9 cellular contexts compared by ENCODE assay signal in the genomic region with DNA sequence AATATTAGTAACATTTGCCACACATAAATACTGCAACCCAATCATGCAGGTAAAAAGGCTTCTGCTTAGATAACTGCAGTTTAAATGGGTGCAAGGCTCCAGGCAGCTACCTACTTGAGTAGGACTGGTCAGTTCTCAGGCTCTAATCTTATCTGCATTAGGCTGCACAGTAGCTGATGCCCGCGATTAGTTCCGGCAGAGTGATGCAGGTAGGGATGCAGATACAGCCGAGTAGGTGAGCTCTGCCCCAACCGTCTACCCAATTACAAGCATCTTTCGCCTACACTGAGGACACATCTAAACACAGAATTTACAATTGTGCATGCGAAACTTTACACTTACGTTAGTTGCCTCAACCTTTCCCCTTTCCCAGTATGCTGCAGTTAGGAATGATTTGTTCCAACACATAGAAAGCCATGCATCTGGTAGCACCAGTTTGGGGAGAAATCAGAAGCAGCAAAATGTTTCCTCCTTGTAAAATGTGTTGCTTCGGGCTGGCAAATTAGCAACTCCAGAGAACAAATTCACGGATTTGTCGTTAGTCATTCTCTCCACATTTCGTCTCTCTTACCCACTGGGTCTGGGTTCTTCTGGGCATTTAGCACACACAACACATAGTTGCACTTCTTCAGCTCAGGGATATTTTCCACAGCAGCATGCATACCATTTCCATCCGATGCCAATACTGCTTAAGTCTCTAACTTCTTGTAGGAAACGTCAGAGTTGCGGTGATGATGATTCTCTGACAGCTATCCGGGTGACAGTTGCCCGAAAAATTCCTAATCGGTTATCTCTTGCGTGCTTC. TPM values are rescaled to one million over a fixed set of nuclear protein-coding genes. Genes with fewer than 3 reads are reported as not detected.
DNase-seq lines count a peak whose midpoint lies in the region; ATAC-seq, FAIRE-seq and TF ChIP-seq lines count a peak whose summit lies in the region.
"Had no signal": no experiment of that assay in that cellular context is flagged by ENCODE, and none has a peak within 500 bp of the region (broad histone marks: within the 10 kb centered on the region; RNA-seq: fewer than 3 reads in every experiment).

No MANE protein-coding gene starts in this region.

- CTCF ChIA-PET in Calu3 (lab: Charles Lee) (no interaction called here), Panc1 (lab: Charles Lee) (no interaction called here)

- in situ Hi-C loops in Panc1 (cut with HindIII; ENCODE audit: low pct_unique_long_range_greater_than_20kb, low sequenced_read_pairs) = no loop called here

- FAIRE-seq in HTR-8/SVneo (lab: Jason Lieb, UNC) = no peak

- H3K27ac Mint-ChIP-seq in Calu3 (ENCODE audit: unreplicated experiment) (no peak overlapping the region), HFFc6 (no peak overlapping the region)

- ATAC-seq in GM21717 (IDR thresholded peaks at IDR 0.05; ENCODE audit: unreplicated experiment) (peak; percentile 7), Panc1 (no peak)

- H3K36me3 Mint-ChIP-seq in Calu3 (ENCODE audit: insufficient read depth, unreplicated experiment) (peaks cover 7% of the 10 kb centered on the region), HFFc6 (ENCODE audit: low read depth) (no peaks in the 10 kb centered on the region)

- H3K27me3 Mint-ChIP-seq in Calu3 (ENCODE audit: unreplicated experiment) = no peaks in the 10 kb centered on the region
- H3K27me3 Mint-ChIP-seq in HFFc6 (ENCODE audit: insufficient read depth) = no peaks in the 10 kb centered on the region

- POLR2A ChIA-PET in Panc1 (lab: Charles Lee) = no interaction called here

- intact Hi-C loops in Calu3 (cut with micrococcal nuclease; ENCODE audit: unreplicated experiment) (loop anchor here (10.0 kb wide), 2 partner anchors 545 to 1575 kb away; no protein-coding TSS in a partner anchor), Panc1 (cut with micrococcal nuclease; ENCODE audit: unreplicated experiment) (loop anchor here (10.0 kb wide), 2 partner anchors 235 to 545 kb away; no protein-coding TSS in a partner anchor)

- no peaks in the 10 kb centered on the region for H3K9me3 ChIP-seq in Panc1 (ENCODE audit: control insufficient read depth, insufficient read depth, low read depth, low read length)

- no peaks in the 10 kb centered on the region for H3K4me1 Mint-ChIP-seq in Calu3 (ENCODE audit: low read depth, unreplicated experiment)
- H3K4me1 Mint-ChIP-seq in HFFc6 (ENCODE audit: low read depth) = peaks cover 13% of the 10 kb centered on the region; the same call in 1 of the 2 replicates

- DNase-seq in Calu3 = no peak
- DNase-seq in Panc1 (ENCODE audit: low read depth, low spot score) = no peak
- no peak for DNase-seq in fibroblast of the aortic adventitia (ENCODE audit: low read depth)
- DNase-seq in renal cortical epithelial cell (ENCODE audit: low read depth) = peak; percentile 5
- no peak for DNase-seq in HTR-8/SVneo (ENCODE audit: insufficient read length, low spot score)
- no peak for DNase-seq in mucosa of gallbladder (ENCODE audit: low spot score)
- DNase-seq in HFFc6 = no peak

- H3K27ac ChIP-seq in Panc1 (ENCODE audit: low read length) = peak overlapping the region; percentile 36

- H3K4me3 Mint-ChIP-seq in Calu3 (ENCODE audit: low read depth, unreplicated experiment) (no peak overlapping the region), HFFc6 (no peak overlapping the region)
- H3K4me3 Mint-ChIP-seq: nephron had no signal

- H3K4me3 ChIP-seq in Panc1 (ENCODE audit: low read depth in 2 of 2, low read length in 2 of 2) = peak overlapping the region; percentile 70 to 84
- peak overlapping the region; percentile 86 for H3K4me3 ChIP-seq in fibroblast of the aortic adventitia (ENCODE audit: low read depth, low read length)

- H3K4me1 ChIP-seq in Panc1 (ENCODE audit: control insufficient read depth, insufficient read depth, low read length) = no peaks in the 10 kb centered on the region; the same call in 1 of the 2 replicates

- H3K27me3 ChIP-seq in Panc1 (ENCODE audit: control insufficient read depth, insufficient read depth, low read length) = no peaks in the 10 kb centered on the region

- TF ChIP-seq CTCF in Calu3 (IDR thresholded peaks at IDR 0.05; ENCODE audit: unreplicated experiment) = no peak
- TF ChIP-seq CTCF in Panc1 (IDR thresholded peaks at IDR 0.05) = no peak
- no peak for TF ChIP-seq CTCF in fibroblast of the aortic adventitia (IDR thresholded peaks at IDR 0.05; ENCODE audit: insufficient read depth, low read length)
- TF ChIP-seq CTCF in HFFc6 (IDR thresholded peaks at IDR 0.05) = no peak

- BruUV-seq in Calu3 (replicated peaks; lab: Mats Ljungman, UMichigan) (TSS peak; percentile 50), Panc1 (replicated peaks; lab: Mats Ljungman, UMichigan) (no TSS peak)

- H3K9me3 Mint-ChIP-seq in Calu3 (ENCODE audit: low read depth, unreplicated experiment) = no peaks in the 10 kb centered on the region
- no peaks in the 10 kb centered on the region for H3K9me3 Mint-ChIP-seq in HFFc6
- H3K9me3 Mint-ChIP-seq: nephron had no signal

- H3K36me3 ChIP-seq in Panc1 (ENCODE audit: control insufficient read depth, insufficient read depth, low read length) = no peaks in the 10 kb centered on the region

RNA-seq across cellular contexts. Expression of gene PCDH9, which starts 0.5 kb away (rescaled TPM):
- 1.3 and 2.1 TPM in 2 replicates for total RNA-seq in Calu3 (2022)
- 4.2 TPM for total RNA-seq in Panc1 (2021; ENCODE audit: unreplicated experiment)
- polyA plus RNA-seq in Panc1 (2012; ENCODE audit: insufficient read length) = 1.8 TPM
- 5.0 and 19.0 TPM in 2 replicates for total RNA-seq in fibroblast of the aortic adventitia (ENCODE audit: low replicate concordance)
- total RNA-seq in renal cortical epithelial cell = 0.52 and 4.6 TPM in 2 replicates
- total RNA-seq in mucosa of gallbladder = 9.0 TPM
- 1 to 10 TPM; 2.0 to 6.7 (median 2.6) TPM for total RNA-seq in HFFc6 (2021; fragmentation: NEBNext Ultra II Directional; extraction: Animal tissue kit (Norgen Biotek cat#: 25700))
